In genomic region chr17:76139801-76140660, GRCh38 we compare ENCODE assay signal across 10 cellular contexts. TPM values are rescaled to one million over a fixed set of nuclear protein-coding genes. Genes with fewer than 3 reads are reported as not detected.
DNase-seq lines count a peak whose midpoint lies in the region; ATAC-seq and TF ChIP-seq lines count a peak whose summit lies in the region.
"Had no signal": no experiment of that assay in that cellular context is flagged by ENCODE, and none has a peak within 500 bp of the region (broad histone marks: within the 10 kb centered on the region; RNA-seq: fewer than 3 reads in every experiment).

No MANE protein-coding gene starts in this region.

- H4K20me1 ChIP-seq in PC-3 (ENCODE audit: low read length): no peaks in the 10 kb centered on the region
- H4K20me1 ChIP-seq in osteoblast (ENCODE audit: insufficient read depth, low read length): no peaks in the 10 kb centered on the region

- no peaks in the 10 kb centered on the region for H3F3A ChIP-seq in PC-3 (ENCODE audit: low read length, unreplicated experiment)

- WGBS in ectodermal cell, 2 experiments: 2 to 3% methylated on average over 75 to 78 of the region's 78 CpGs

- no peaks in the 10 kb centered on the region for H3K9me2 ChIP-seq in PC-3 (replicated peaks; ENCODE audit: low read length)

- no peak for TF ChIP-seq CTCF in PC-3 (conservative IDR thresholded peaks at IDR 0.05; ENCODE audit: low read depth, low read length)
- TF ChIP-seq CTCF in osteoblast (IDR thresholded peaks at IDR 0.05; ENCODE audit: extremely low read depth, low read depth, low read length): no peak

- peak; percentile 52 for DNase-seq in DMS153 treated with DMSO at 0.1 percent for 48 hours (lab: John Stamatoyannopoulos, UW; ENCODE audit: unreplicated experiment)
- no peak for DNase-seq in PC-3
- peak; percentile 87 for DNase-seq in osteoblast (ENCODE audit: insufficient read length, low spot score, missing footprints)
- no peak for DNase-seq in NCI-H526 (lab: John Stamatoyannopoulos, UW)
- no peak for DNase-seq in glomerular visceral epithelial cell (ENCODE audit: extremely low spot score)
- no peak for DNase-seq in foreskin melanocyte
- DNase-seq: Kasumi-1 had no signal

- H3K79me2 ChIP-seq in PC-3 (ENCODE audit: low read length) (no peaks in the 10 kb centered on the region), osteoblast (ENCODE audit: insufficient read depth, low read length) (no peaks in the 10 kb centered on the region)

- H3K9ac ChIP-seq in PC-3 (ENCODE audit: low read length): no peak overlapping the region

- no peak overlapping the region for H3K27ac ChIP-seq in PC-3 (ENCODE audit: low read length)
- peak overlapping the region; percentile 63 for H3K27ac ChIP-seq in ectodermal cell (ENCODE audit: insufficient read depth, low read depth, low read length, poor library complexity, severe bottlenecking)
- no peak overlapping the region for H3K27ac ChIP-seq in osteoblast (ENCODE audit: low read depth, low read length)

- H3K4me1 ChIP-seq in PC-3 (ENCODE audit: insufficient read depth, low read length) (peaks cover 17% of the 10 kb centered on the region), ectodermal cell (ENCODE audit: control insufficient read depth, insufficient read depth, low read length) (peaks cover 70% of the 10 kb centered on the region), osteoblast (ENCODE audit: insufficient read depth, low read length) (peaks cover 5% of the 10 kb centered on the region)

- no peak overlapping the region for H2AFZ ChIP-seq in PC-3 (ENCODE audit: low read length)
- H2AFZ ChIP-seq in osteoblast (ENCODE audit: low read length): no peak overlapping the region

- H3K9me3 ChIP-seq in PC-3 (ENCODE audit: low read length) (no peaks in the 10 kb centered on the region), ectodermal cell (ENCODE audit: control insufficient read depth, low read length) (no peaks in the 10 kb centered on the region), osteoblast (ENCODE audit: low read depth, low read length) (no peaks in the 10 kb centered on the region)

- POLR2A ChIA-PET in PC-3 (lab: Charles Lee; ENCODE audit: unreplicated experiment): no interaction called here

- CTCF ChIA-PET in PC-3 (lab: Charles Lee): no interaction called here

- BruUV-seq in PC-3 (replicated peaks; lab: Mats Ljungman, UMichigan): no TSS peak

- ATAC-seq in PC-3 (no peak), GM21367 (IDR thresholded peaks at IDR 0.05; ENCODE audit: unreplicated experiment) (no peak)

- H3K27me3 ChIP-seq in PC-3 (ENCODE audit: low read length) (no peaks in the 10 kb centered on the region), ectodermal cell (ENCODE audit: control insufficient read depth, insufficient read depth, low read length, poor library complexity, severe bottlenecking) (peaks cover 79% of the 10 kb centered on the region), osteoblast (ENCODE audit: insufficient read depth, low read length) (peaks cover 57% of the 10 kb centered on the region)

- intact Hi-C loops in PC-3 (cut with micrococcal nuclease): no loop called here

- H3K4me3 ChIP-seq in PC-3 (ENCODE audit: low read length) (no peak overlapping the region), ectodermal cell (ENCODE audit: insufficient read depth, low read depth, low read length) (peak overlapping the region; percentile 46), osteoblast (ENCODE audit: insufficient read depth, low read length) (no peak overlapping the region)

- H3K36me3 ChIP-seq in PC-3 (ENCODE audit: low read depth, low read length): no peaks in the 10 kb centered on the region
- no peaks in the 10 kb centered on the region for H3K36me3 ChIP-seq in ectodermal cell (ENCODE audit: control insufficient read depth, insufficient read depth, low read length)
- H3K36me3 ChIP-seq in osteoblast (ENCODE audit: insufficient read depth, low read length): no peaks in the 10 kb centered on the region

- H3K4me2 ChIP-seq in PC-3 (ENCODE audit: low read length) (peak overlapping the region; percentile 88; the same call in 1 of the 2 replicates), osteoblast (ENCODE audit: insufficient read depth, low read length) (no peak overlapping the region)

RNA-seq across cellular contexts. Expression of gene FOXJ1, which starts 1.0 kb away (rescaled TPM):
- total RNA-seq in PC-3 (2014; rRNA removed): 0.26 and 0.69 TPM in 2 replicates
- 8.2 TPM for polyA plus RNA-seq in ectodermal cell (2013, experiment 1 of 4)
- 9.5 TPM for polyA plus RNA-seq in ectodermal cell (2013, experiment 2 of 4)
- polyA plus RNA-seq in ectodermal cell (2013, experiment 3 of 4): 10.8 TPM
- 12.2 TPM for polyA plus RNA-seq in ectodermal cell (2013, experiment 4 of 4)
- not detected in 2 replicates for total RNA-seq in osteoblast
- total RNA-seq: subcutaneous adipose tissue had no signal

RNA-seq across cellular contexts. Expression of gene EXOC7, which starts 36.4 kb away (rescaled TPM):
- total RNA-seq in PC-3 (2014; rRNA removed) (153 and 173 TPM in 2 replicates), osteoblast (102 TPM in 2 replicates)
- 104 TPM for polyA plus RNA-seq in ectodermal cell (2013, experiment 1 of 4)
- polyA plus RNA-seq in ectodermal cell (2013, experiment 2 of 4): 127 TPM
- polyA plus RNA-seq in ectodermal cell (2013, experiment 3 of 4): 68.1 TPM
- 82.3 TPM for polyA plus RNA-seq in ectodermal cell (2013, experiment 4 of 4)

Comparison
In these comparisons a context has a peak if more than half of its experiments do, and no peak if none do; other contexts are left out.
1. DNase-seq: peak in DMS153 treated with DMSO at 0.1 percent for 48 hours (single experiment) and osteoblast (single experiment); none in PC-3 (single experiment), NCI-H526 (0 of 2), glomerular visceral epithelial cell (single experiment) and foreskin melanocyte (single experiment).